Comparison of ENCODE assay signal across 18 cellular contexts in genomic region chr15:88686166-88686565, GRCh38. TPM values are rescaled to one million over a fixed set of nuclear protein-coding genes. Genes with fewer than 3 reads are reported as not detected.
DNase-seq lines count a peak whose midpoint lies in the region; ATAC-seq and TF ChIP-seq lines count a peak whose summit lies in the region.
"Had no signal": no experiment of that assay in that cellular context is flagged by ENCODE, and none has a peak within 500 bp of the region (broad histone marks: within the 10 kb centered on the region; RNA-seq: fewer than 3 reads in every experiment).

No MANE protein-coding gene starts in this region.

- DNase-seq in Right ventricle myocardium inferior (ENCODE audit: missing footprints) = no peak
- DNase-seq in left cardiac atrium = no peak
- no peak for DNase-seq in IMR-90
- DNase-seq in esophagus muscularis mucosa (ENCODE audit: extremely low spot score) = peak; percentile 82
- DNase-seq in upper lobe of right lung = no peak
- DNase-seq in hepatocyte (ENCODE audit: low spot score) = no peak
- no peak for DNase-seq in epidermal melanocyte (ENCODE audit: insufficient read length, low spot score)
- DNase-seq: Caco-2; CD4-positive, CD25-positive, alpha-beta regulatory T cell; CD8-positive, alpha-beta T cell; DMS153; DND-41; GM23248; H9 had no signal

- TF ChIP-seq EP300 in esophagus muscularis mucosa (IDR thresholded peaks at IDR 0.05) = no peak

- POLR2A ChIA-PET in IMR-90 (lab: Charles Lee; ENCODE audit: unreplicated experiment) = no interaction called here

- H3K23ac ChIP-seq in IMR-90 (ENCODE audit: low read depth, low read length) = no peak overlapping the region

- no peak overlapping the region for H3K4me3 ChIP-seq in IMR-90 (ENCODE audit: insufficient read depth, low read depth, low read length)
- H3K4me3 ChIP-seq in esophagus muscularis mucosa = no peak overlapping the region
- H3K4me3 ChIP-seq in upper lobe of right lung = no peak overlapping the region
- no peak overlapping the region for H3K4me3 ChIP-seq in hepatocyte
- H3K4me3 ChIP-seq: BLaER1, GM23248 had no signal

- in situ Hi-C loops in IMR-90 (cut with MboI; ENCODE audit: low sequenced_read_pairs) = no loop called here

- H3K9me2 ChIP-seq in hepatocyte (replicated peaks; ENCODE audit: insufficient read depth) = no peaks in the 10 kb centered on the region

- H3K14ac ChIP-seq in IMR-90 (replicated peaks; ENCODE audit: low read depth, low read length) = no peak overlapping the region

- no peak overlapping the region for H2BK20ac ChIP-seq in IMR-90 (ENCODE audit: low read depth, low read length)

- no CpG with 5 or more reads among the region's 2 CpGs for WGBS in IMR-90 (ENCODE audit: extremely low coverage in 2 of 2, insufficient read length in 1 of 2), 2 experiments
- 91% methylated on average over 2 of the region's 2 CpGs for WGBS in esophagus muscularis mucosa
- WGBS in hepatocyte (ENCODE audit: low lambda C conversion rate, missing lambda C conversion rate) = 83% methylated on average over 2 of the region's 2 CpGs

- ATAC-seq in Right ventricle myocardium inferior (peak; percentile 26), left cardiac atrium (no peak), IMR-90 (ENCODE audit: low read depth) (no peak), upper lobe of right lung (peak; percentile 24)
- ATAC-seq: CD8-positive, alpha-beta T cell; HCT116 had no signal

- H4K8ac ChIP-seq in IMR-90 (ENCODE audit: low read depth in 2 of 2, low read length in 2 of 2) = no peak overlapping the region

- H3K9ac ChIP-seq in IMR-90 (ENCODE audit: low read depth, low read length) = no peak overlapping the region
- H3K9ac ChIP-seq: BLaER1, GM23248 had no signal

- H3K4me1 ChIP-seq in IMR-90 (ENCODE audit: control insufficient read depth, insufficient read depth, low read length) (no peaks in the 10 kb centered on the region), esophagus muscularis mucosa (no peaks in the 10 kb centered on the region), upper lobe of right lung (no peaks in the 10 kb centered on the region), hepatocyte (ENCODE audit: insufficient read depth) (peaks cover 8% of the 10 kb centered on the region)
- H3K4me1 ChIP-seq: BLaER1 had no signal

- no peak overlapping the region for H3K27ac ChIP-seq in IMR-90 (ENCODE audit: insufficient read depth, low read length)
- no peak overlapping the region for H3K27ac ChIP-seq in esophagus muscularis mucosa (replicated peaks in 1 of 4)
- no peak overlapping the region for H3K27ac ChIP-seq in upper lobe of right lung
- no peak overlapping the region for H3K27ac ChIP-seq in hepatocyte
- H3K27ac ChIP-seq: 22Rv1, BLaER1, C4-2B, GM23248 had no signal

- intact Hi-C loops in Right ventricle myocardium inferior (cut with DNase I) (loop anchor here (10.0 kb wide), 1 partner anchor 129 kb away; no protein-coding TSS in a partner anchor), left cardiac atrium (cut with DNase I) (no loop called here), IMR-90 (cut with micrococcal nuclease) (no loop called here), esophagus muscularis mucosa (cut with DNase I) (no loop called here), upper lobe of right lung (cut with DNase I) (no loop called here)

- dilution Hi-C loops in IMR-90 (cut with HindIII; ENCODE audit: low sequenced_read_pairs, unreplicated experiment) = no loop called here

- no peak for TF ChIP-seq RAD21 in IMR-90 (IDR thresholded peaks at IDR 0.05; ENCODE audit: low read length)

- no peak overlapping the region for H3K4me2 ChIP-seq in IMR-90 (ENCODE audit: low read depth, low read length)
- no peak overlapping the region for H3K4me2 ChIP-seq in hepatocyte
- H3K4me2 ChIP-seq: BLaER1 had no signal

- no peaks in the 10 kb centered on the region for H3K79me2 ChIP-seq in hepatocyte

- no TSS peak for BruUV-seq in IMR-90 (replicated peaks; lab: Mats Ljungman, UMichigan)

- peaks cover 34% of the 10 kb centered on the region for H3K27me3 ChIP-seq in IMR-90 (ENCODE audit: control insufficient read depth, insufficient read depth, low read length)
- peaks cover 0 to 24% (median 0%) of the 10 kb centered on the region in 4 donors for H3K27me3 ChIP-seq in esophagus muscularis mucosa
- H3K27me3 ChIP-seq in upper lobe of right lung = peaks cover 3% of the 10 kb centered on the region
- H3K27me3 ChIP-seq in hepatocyte = no peaks in the 10 kb centered on the region
- H3K27me3 ChIP-seq: BLaER1 had no signal

- H2BK5ac ChIP-seq in IMR-90 (ENCODE audit: low read depth, low read length, poor library complexity, severe bottlenecking) = no peak overlapping the region

- peak overlapping the region; percentile 60 for H2AFZ ChIP-seq in IMR-90 (replicated peaks; ENCODE audit: low read length, poor library complexity)
- no peak overlapping the region for H2AFZ ChIP-seq in hepatocyte
- H2AFZ ChIP-seq: GM23248 had no signal

- H3K36me3 ChIP-seq in IMR-90 (ENCODE audit: control insufficient read depth, insufficient read depth, low read length) (no peaks in the 10 kb centered on the region), esophagus muscularis mucosa (no peaks in the 10 kb centered on the region), upper lobe of right lung (no peaks in the 10 kb centered on the region), hepatocyte (replicated peaks; ENCODE audit: insufficient read depth, low read depth) (no peaks in the 10 kb centered on the region)
- H3K36me3 ChIP-seq: BLaER1 had no signal

- CTCF ChIA-PET in IMR-90 (lab: Yijun Ruan, JAX) = interaction anchor here (0.7 kb wide), 1 partner anchor 443 kb away, joined by 3 read pairs; no protein-coding TSS in a partner anchor

- TF ChIP-seq POLR2A in IMR-90 (IDR thresholded peaks at IDR 0.05; ENCODE audit: low read depth, low read length) = no peak
- TF ChIP-seq POLR2A in esophagus muscularis mucosa (IDR thresholded peaks at IDR 0.05; ENCODE audit: low read depth) = no peak

- no peak overlapping the region for H2AK9ac ChIP-seq in IMR-90 (replicated peaks; ENCODE audit: low read depth, low read length, poor library complexity)

- no peak overlapping the region for H4K5ac ChIP-seq in IMR-90 (ENCODE audit: low read depth, low read length)

- no peak overlapping the region for H2BK120ac ChIP-seq in IMR-90 (ENCODE audit: low read depth, low read length)

- H3K18ac ChIP-seq in IMR-90 (ENCODE audit: low read depth, low read length) = no peak overlapping the region

- H3K9me3 ChIP-seq in IMR-90 (ENCODE audit: control insufficient read depth, insufficient read depth, low read length) = peaks cover 5% of the 10 kb centered on the region; the same call in 1 of the 2 replicates
- no peaks in the 10 kb centered on the region for H3K9me3 ChIP-seq in esophagus muscularis mucosa
- H3K9me3 ChIP-seq in upper lobe of right lung = no peaks in the 10 kb centered on the region
- H3K9me3 ChIP-seq in hepatocyte (ENCODE audit: low read depth) = no peaks in the 10 kb centered on the region
- H3K9me3 ChIP-seq: Caco-2 had no signal

- no peak for TF ChIP-seq CTCF in IMR-90 (conservative IDR thresholded peaks at IDR 0.05; ENCODE audit: low read depth, low read length)
- TF ChIP-seq CTCF in esophagus muscularis mucosa (IDR thresholded peaks at IDR 0.05) = no peak
- no peak for TF ChIP-seq CTCF in upper lobe of right lung (IDR thresholded peaks at IDR 0.05)
- no peak for TF ChIP-seq CTCF in hepatocyte (IDR thresholded peaks at IDR 0.05; ENCODE audit: poor library complexity)

- no peaks in the 10 kb centered on the region for H3K9me1 ChIP-seq in IMR-90 (ENCODE audit: insufficient read depth, low read length)

- H3K79me1 ChIP-seq in IMR-90 (ENCODE audit: low read depth in 1 of 2, low read length in 2 of 2) = no peaks in the 10 kb centered on the region

- H3K4ac ChIP-seq in IMR-90 (ENCODE audit: low read depth, low read length) = no peak overlapping the region

- H4K91ac ChIP-seq in IMR-90 (ENCODE audit: insufficient read depth, low read depth, low read length) = no peak overlapping the region

- H4K20me1 ChIP-seq in IMR-90 (ENCODE audit: insufficient read depth, low read length) (no peaks in the 10 kb centered on the region), hepatocyte (ENCODE audit: insufficient read depth, poor library complexity, severe bottlenecking) (no peaks in the 10 kb centered on the region)
- H4K20me1 ChIP-seq: BLaER1 had no signal

- H2BK15ac ChIP-seq in IMR-90 (ENCODE audit: low read depth, low read length) = no peak overlapping the region

- no peak overlapping the region for H3K56ac ChIP-seq in IMR-90 (ENCODE audit: extremely low read depth, insufficient read depth, low read length)

- H2AK5ac ChIP-seq in IMR-90 (ENCODE audit: low read depth, low read length) = no peak overlapping the region

TF ChIP-seq in IMR-90, 13 proteins besides CTCF, POLR2A, EP300 and RAD21 (continues in another document):
- TF ChIP-seq MAZ (IDR thresholded peaks at IDR 0.05; ENCODE audit: borderline replicate concordance, low read depth, low read length) (no peak), RFX5 (IDR thresholded peaks at IDR 0.05; ENCODE audit: low read depth, low read length) (no peak), SMC3 (IDR thresholded peaks at IDR 0.05; ENCODE audit: low read depth, low read length) (no peak), USF2 (IDR thresholded peaks at IDR 0.05; ENCODE audit: low read depth, low read length) (no peak), FOS (IDR thresholded peaks at IDR 0.05; ENCODE audit: low read depth, low read length) (no peak), RCOR1 (IDR thresholded peaks at IDR 0.05; ENCODE audit: insufficient replicate concordance, low read length) (no peak)

RNA-seq across cellular contexts. Expression of gene ISG20, which starts 47.4 kb away (rescaled TPM):
- total RNA-seq in Right ventricle myocardium inferior (1.8 TPM), left cardiac atrium (10 to 100 TPM in 1 of 2 donors, 1 to 10 TPM in 1; 4.0 to 10.2 TPM), IMR-90 (2012; rRNA removed) (0.72 and 1.1 TPM in 2 replicates), esophagus muscularis mucosa (10 to 100 TPM in 2 of 4 donors, 1 to 10 TPM in 2; 6.1 to 21.2 (median 9.8) TPM), upper lobe of right lung (34.9 TPM), hepatocyte (3.8 and 13.3 TPM in 2 replicates)
- polyA plus RNA-seq in IMR-90 (2012; rRNA removed) (1.2 and 3.1 TPM in 2 replicates), hepatocyte (11.9 and 15.8 TPM in 2 replicates)
- polyA plus RNA-seq in IMR-90 (2012; cell fraction: cytosol; rRNA removed) = 1.7 and 3.0 TPM in 2 replicates
- polyA plus RNA-seq in IMR-90 (2012; cell fraction: nucleus; rRNA removed; ENCODE audit: low replicate concordance) = 3.5 and 5.7 TPM in 2 replicates
- total RNA-seq: GM23248 had no signal

Comparison
In these comparisons a context has a peak if more than half of its experiments do, and no peak if none do; other contexts are left out.
1. ATAC-seq: peak in Right ventricle myocardium inferior (single experiment) and upper lobe of right lung (single experiment); none in left cardiac atrium (0 of 2) and IMR-90 (single experiment).